ENCODE assay signal across 32 cellular contexts in the genomic region with DNA sequence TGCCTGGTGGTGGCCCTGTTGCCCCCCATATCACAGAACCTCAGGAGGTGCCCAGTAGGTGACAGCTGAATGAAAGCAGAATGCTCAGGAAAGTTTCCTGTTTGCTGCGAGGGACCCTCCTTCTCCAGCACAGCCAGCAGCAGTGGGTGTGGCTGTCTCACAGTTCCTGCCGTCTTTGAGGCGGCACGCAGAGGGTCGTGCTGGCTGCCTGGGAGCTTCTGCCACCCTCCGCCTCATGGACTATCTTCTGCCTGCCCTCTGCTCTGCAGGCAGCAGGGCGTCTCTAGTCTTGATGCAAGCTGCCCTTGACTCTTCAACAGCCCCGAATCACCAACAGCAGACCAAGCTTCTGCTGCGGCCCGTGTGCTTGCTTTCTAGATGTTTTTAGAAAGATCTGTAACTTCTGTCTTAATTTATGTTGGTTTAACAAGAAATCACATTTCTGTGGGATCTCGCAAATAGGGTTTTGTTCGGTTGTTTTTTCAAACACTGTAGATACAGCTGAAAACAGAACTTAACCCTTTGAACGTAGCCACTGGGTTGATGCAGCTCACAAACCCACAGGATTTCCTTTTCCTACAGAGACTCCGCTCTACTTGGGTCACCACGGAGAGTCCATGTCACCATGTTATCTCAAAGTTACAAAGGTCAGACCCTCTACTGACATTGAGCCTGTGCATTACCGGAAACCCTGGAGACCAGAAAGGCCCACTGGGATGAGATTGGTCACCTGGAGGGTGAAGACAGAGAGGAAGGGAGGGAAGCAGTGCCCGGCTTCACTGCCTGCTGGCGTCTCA.
DNase-seq lines count a peak whose midpoint lies in the region; ATAC-seq and TF ChIP-seq lines count a peak whose summit lies in the region.
"Had no signal": no experiment of that assay in that cellular context is flagged by ENCODE, and none has a peak within 500 bp of the region (broad histone marks: within the 10 kb centered on the region; RNA-seq: fewer than 3 reads in every experiment).

No MANE protein-coding gene starts in this region.

- no peak for DNase-seq in activated naive CD8-positive, alpha-beta T cell treated with anti-CD3 and anti-CD28 coated beads, Interleukin-2, amount 50 U/mL, for 24 hours
- peak; percentile 78 for DNase-seq in DND-41
- no peak for DNase-seq in activated CD8-positive, alpha-beta T cell treated with anti-CD3 and anti-CD28 coated beads for 36 hours
- DNase-seq in neuronal stem cell (ENCODE audit: low spot score): no peak
- DNase-seq: ACHN; activated CD4-positive, alpha-beta memory T cell treated with anti-CD3 and anti-CD28 coated beads, Interleukin-2, amount 10 ng/mL, durations not matched to agents 7 days and 5 days; activated T-cell treated with anti-CD3 and anti-CD28 coated beads for 4 hours; Caco-2; erythroblast; GF-D8; GM23248; IMR-90; left ventricle myocardium inferior; NCI-H1694; NCI-H446 treated with DMSO at 0.1 percent for 48 hours; NCI-H774; posterior cingulate gyrus; right cardiac atrium; SIG-M5; spleen; SW 1271 had no signal

- H3K9ac ChIP-seq in DND-41 (ENCODE audit: low read depth, low read length) (peak overlapping the region; percentile 41), neuronal stem cell (ENCODE audit: low read depth, low read length, poor library complexity) (peak overlapping the region; percentile 72)
- H3K9ac ChIP-seq: GM23248 had no signal

- no peak overlapping the region for H2BK5ac ChIP-seq in neuronal stem cell (ENCODE audit: low read length)

- H3K4me3 Mint-ChIP-seq in activated naive CD8-positive, alpha-beta T cell: peak overlapping the region; percentile 36
- H3K4me3 Mint-ChIP-seq in activated naive CD8-positive, alpha-beta T cell treated with anti-CD3 and anti-CD28 coated beads, Interleukin-2, amount 50 U/mL, for 24 hours: no peak overlapping the region
- H3K4me3 Mint-ChIP-seq in activated CD8-positive, alpha-beta T cell treated with anti-CD3 and anti-CD28 coated beads for 36 hours: no peak overlapping the region
- H3K4me3 Mint-ChIP-seq: activated CD4-positive, alpha-beta memory T cell treated with anti-CD3 and anti-CD28 coated beads, Interleukin-2, amount 10 ng/mL, durations not matched to agents 7 days and 5 days; stimulated activated naive CD8-positive, alpha-beta T cell treated with anti-CD3 and anti-CD28 coated beads, Interleukin-15, Interleukin-2, amounts not matched to agents 100 ng/mL and 50 ng/mL, for 24 hours had no signal

- CTCF ChIA-PET in activated CD8-positive, alpha-beta T cell treated with anti-CD3 and anti-CD28 coated beads for 36 hours (lab: Charles Lee): interaction anchor here (0.7 to 3.5 kb wide), 12 partner anchors 8 to 210 kb away, joined by 3 to 26 read pairs (median 6); no protein-coding TSS in a partner anchor

- H4K20me1 ChIP-seq in DND-41 (ENCODE audit: insufficient read depth, low read length): no peaks in the 10 kb centered on the region

- no peaks in the 10 kb centered on the region for H3K79me1 ChIP-seq in neuronal stem cell (ENCODE audit: low read depth, low read length)

- no peak overlapping the region for H3K23ac ChIP-seq in neuronal stem cell (ENCODE audit: low read depth, low read length, poor library complexity)

- peaks cover 39% of the 10 kb centered on the region for H3K4me1 ChIP-seq in DND-41 (ENCODE audit: insufficient read depth, low read length)
- peaks cover 16 to 18% of the 10 kb centered on the region in 2 donors for H3K4me1 ChIP-seq in neuronal stem cell (ENCODE audit: control insufficient read depth in 2 of 2, insufficient read depth in 1 of 2, low read depth in 1 of 2, low read length in 2 of 2)
- H3K4me1 ChIP-seq: Caco-2, left ventricle myocardium inferior, vagina had no signal

- TF ChIP-seq CTCF in DND-41 (IDR thresholded peaks at IDR 0.05; ENCODE audit: borderline replicate concordance, extremely low read depth, low read length, poor library complexity, severe bottlenecking): no peak
- no peak for TF ChIP-seq CTCF in activated CD8-positive, alpha-beta T cell treated with anti-CD3 and anti-CD28 coated beads for 36 hours (IDR thresholded peaks at IDR 0.05)

- H3K4me3 ChIP-seq in DND-41 (ENCODE audit: low read depth in 1 of 2, low read length in 2 of 2) (no peak overlapping the region), neuronal stem cell (ENCODE audit: low read length in 2 of 2) (no peak overlapping the region)
- H3K4me3 ChIP-seq: cardiac muscle cell, coronary artery, GM23248, left ventricle myocardium inferior, spleen, thoracic aorta, vagina had no signal

- peaks cover 1% of the 10 kb centered on the region for H3K27me3 Mint-ChIP-seq in activated naive CD8-positive, alpha-beta T cell
- H3K27me3 Mint-ChIP-seq in activated naive CD8-positive, alpha-beta T cell treated with anti-CD3 and anti-CD28 coated beads, Interleukin-2, amount 50 U/mL, for 24 hours: peaks cover 25% of the 10 kb centered on the region
- peaks cover 15% of the 10 kb centered on the region for H3K27me3 Mint-ChIP-seq in activated CD8-positive, alpha-beta T cell treated with anti-CD3 and anti-CD28 coated beads for 36 hours

- no peak overlapping the region for H2BK120ac ChIP-seq in neuronal stem cell (ENCODE audit: low read depth, low read length)

- H2AK5ac ChIP-seq in neuronal stem cell (ENCODE audit: low read depth, low read length): no peak overlapping the region

- H3K18ac ChIP-seq in neuronal stem cell (ENCODE audit: low read length): peak overlapping the region; percentile 89

- H2AFZ ChIP-seq in DND-41 (ENCODE audit: low read depth, low read length): peak overlapping the region; percentile 75
- no peak overlapping the region for H2AFZ ChIP-seq in neuronal stem cell (ENCODE audit: low read length)
- H2AFZ ChIP-seq: GM23248 had no signal

- H3K4me2 ChIP-seq in DND-41 (ENCODE audit: insufficient read depth, low read length) (peak overlapping the region; percentile 54), neuronal stem cell (ENCODE audit: insufficient read depth, low read length, poor library complexity, severe bottlenecking) (no peak overlapping the region)

- no peak overlapping the region for H3K27ac Mint-ChIP-seq in activated naive CD8-positive, alpha-beta T cell
- H3K27ac Mint-ChIP-seq in activated naive CD8-positive, alpha-beta T cell treated with anti-CD3 and anti-CD28 coated beads, Interleukin-2, amount 50 U/mL, for 24 hours: no peak overlapping the region
- no peak overlapping the region for H3K27ac Mint-ChIP-seq in activated CD8-positive, alpha-beta T cell treated with anti-CD3 and anti-CD28 coated beads for 36 hours
- H3K27ac Mint-ChIP-seq: activated CD4-positive, alpha-beta memory T cell treated with anti-CD3 and anti-CD28 coated beads, Interleukin-2, amount 10 ng/mL, durations not matched to agents 7 days and 5 days; activated T-helper 2 cell treated with anti-CD3 and anti-CD28 coated beads, Interferon-gamma antibody, Interleukin-2, Interleukin-4, amounts not matched to agents 10 μg/mL and 5 μg/mL and 100 μg/mL, durations not matched to agents 14 hours and 24 hours and 36 hours; stimulated activated naive CD8-positive, alpha-beta T cell treated with anti-CD3 and anti-CD28 coated beads, Interleukin-15, Interleukin-2, amounts not matched to agents 100 ng/mL and 50 ng/mL, for 24 hours had no signal

- H3K14ac ChIP-seq in neuronal stem cell (ENCODE audit: low read length): peak overlapping the region; percentile 99

- H2BK12ac ChIP-seq in neuronal stem cell (ENCODE audit: low read length): no peak overlapping the region

- peak overlapping the region; percentile 77 for H3K27ac ChIP-seq in DND-41 (ENCODE audit: low read length)
- H3K27ac ChIP-seq in neuronal stem cell (replicated peaks; ENCODE audit: low read length): no peak overlapping the region
- H3K27ac ChIP-seq: cardiac muscle cell, coronary artery, GM23248, left ventricle myocardium inferior, neutrophil, spleen, thoracic aorta, vagina had no signal

- no peak overlapping the region for H3K4ac ChIP-seq in neuronal stem cell (ENCODE audit: low read length)

- H4K91ac ChIP-seq in neuronal stem cell (ENCODE audit: low read depth, low read length, poor library complexity): no peak overlapping the region

- H2BK15ac ChIP-seq in neuronal stem cell (ENCODE audit: low read length): no peak overlapping the region

- H3K27me3 ChIP-seq in DND-41 (ENCODE audit: insufficient read depth, low read length, poor library complexity) (no peaks in the 10 kb centered on the region), neuronal stem cell (ENCODE audit: control insufficient read depth in 3 of 3, insufficient read depth in 3 of 3, low read depth in 1 of 3, low read length in 3 of 3) (no peaks in the 10 kb centered on the region)
- H3K27me3 ChIP-seq: cardiac muscle cell, vagina had no signal

- peaks cover 6% of the 10 kb centered on the region for H3K9me3 Mint-ChIP-seq in activated naive CD8-positive, alpha-beta T cell (ENCODE audit: low read depth)
- H3K9me3 Mint-ChIP-seq in activated naive CD8-positive, alpha-beta T cell treated with anti-CD3 and anti-CD28 coated beads, Interleukin-2, amount 50 U/mL, for 24 hours: peaks cover 16% of the 10 kb centered on the region
- H3K9me3 Mint-ChIP-seq in activated CD8-positive, alpha-beta T cell treated with anti-CD3 and anti-CD28 coated beads for 36 hours: peaks cover 13% of the 10 kb centered on the region

- no peak for ATAC-seq in activated naive CD8-positive, alpha-beta T cell treated with anti-CD3 and anti-CD28 coated beads, Interleukin-2, amount 50 U/mL, for 24 hours
- peak; percentile 92 for ATAC-seq in DND-41 (ENCODE audit: insufficient read depth, low read depth)
- ATAC-seq in activated CD8-positive, alpha-beta T cell treated with anti-CD3 and anti-CD28 coated beads for 36 hours: peak; percentile 8
- no peak for ATAC-seq in GM18907 (IDR thresholded peaks at IDR 0.05; ENCODE audit: unreplicated experiment)
- ATAC-seq in GM21360 (IDR thresholded peaks at IDR 0.05; ENCODE audit: unreplicated experiment): no peak
- ATAC-seq in HG02623 (IDR thresholded peaks at IDR 0.05; ENCODE audit: unreplicated experiment): no peak

- H3K9me3 ChIP-seq in DND-41 (ENCODE audit: insufficient read depth, low read length, severe bottlenecking): no peaks in the 10 kb centered on the region
- no peaks in the 10 kb centered on the region for H3K9me3 ChIP-seq in neuronal stem cell (replicated peaks in 1 of 2; ENCODE audit: control insufficient read depth in 2 of 2, insufficient read depth in 1 of 2, low read depth in 1 of 2, low read length in 2 of 2)
- H3K9me3 ChIP-seq: Caco-2, neutrophil, thoracic aorta, vagina had no signal

- intact Hi-C loops in activated CD8-positive, alpha-beta T cell treated with anti-CD3 and anti-CD28 coated beads for 36 hours (cut with micrococcal nuclease): no loop called here

- peaks cover 2% of the 10 kb centered on the region for H3K36me3 Mint-ChIP-seq in activated naive CD8-positive, alpha-beta T cell
- H3K36me3 Mint-ChIP-seq in activated naive CD8-positive, alpha-beta T cell treated with anti-CD3 and anti-CD28 coated beads, Interleukin-2, amount 50 U/mL, for 24 hours (ENCODE audit: low read depth): peaks cover 9% of the 10 kb centered on the region
- H3K36me3 Mint-ChIP-seq in activated CD8-positive, alpha-beta T cell treated with anti-CD3 and anti-CD28 coated beads for 36 hours (ENCODE audit: low read depth): peaks cover 4% of the 10 kb centered on the region

- H3K36me3 ChIP-seq in DND-41 (ENCODE audit: insufficient read depth, low read length): no peaks in the 10 kb centered on the region
- no peaks in the 10 kb centered on the region for H3K36me3 ChIP-seq in neuronal stem cell (replicated peaks in 1 of 2; ENCODE audit: control insufficient read depth in 2 of 2, insufficient read depth in 2 of 2, low read length in 2 of 2)
- H3K36me3 ChIP-seq: cardiac muscle cell, left ventricle myocardium inferior, neutrophil, spleen, thoracic aorta, vagina had no signal

- H4K8ac ChIP-seq in neuronal stem cell (ENCODE audit: low read depth, low read length): no peak overlapping the region

- POLR2A ChIA-PET in activated CD8-positive, alpha-beta T cell treated with anti-CD3 and anti-CD28 coated beads for 36 hours (lab: Charles Lee): interaction anchor here (1.2 kb wide), 1 partner anchor 16 kb away, joined by 5 read pairs; no protein-coding TSS in a partner anchor

- WGBS in neuronal stem cell (ENCODE audit: extremely low coverage in 2 of 2, insufficient read length in 2 of 2, insufficient replicate concordance in 1 of 2), 2 donors: no CpG with 5 or more reads among the region's 18 CpGs

- peaks cover 33% of the 10 kb centered on the region for H3K4me1 Mint-ChIP-seq in activated naive CD8-positive, alpha-beta T cell (ENCODE audit: low read depth)
- peaks cover 34% of the 10 kb centered on the region for H3K4me1 Mint-ChIP-seq in activated naive CD8-positive, alpha-beta T cell treated with anti-CD3 and anti-CD28 coated beads, Interleukin-2, amount 50 U/mL, for 24 hours
- H3K4me1 Mint-ChIP-seq in activated CD8-positive, alpha-beta T cell treated with anti-CD3 and anti-CD28 coated beads for 36 hours (ENCODE audit: low read depth): peaks cover 37% of the 10 kb centered on the region

- no peaks in the 10 kb centered on the region for H3K79me2 ChIP-seq in DND-41 (ENCODE audit: insufficient read depth, low read length)

Comparison
In these comparisons a context has a peak if more than half of its experiments do, and no peak if none do; other contexts are left out.
1. ATAC-seq: peak in DND-41 (single experiment) and activated CD8-positive, alpha-beta T cell treated with anti-CD3 and anti-CD28 coated beads for 36 hours (single experiment); none in activated naive CD8-positive, alpha-beta T cell treated with anti-CD3 and anti-CD28 coated beads, Interleukin-2, amount 50 U/mL, for 24 hours (single experiment), GM18907 (single experiment), GM21360 (single experiment) and HG02623 (single experiment).